8 cellular contexts compared by ENCODE assay signal in genomic region chr11:76493040-76493439, GRCh38.
"Had no signal": no experiment of that assay in that cellular context is flagged by ENCODE, and none has a peak within 500 bp of the region (broad histone marks: within the 10 kb centered on the region; RNA-seq: fewer than 3 reads in every experiment).

No MANE protein-coding gene starts in this region.

- FAIRE-seq: G401.6, GM12878, GM12891, GM12892, GM18507, GM19239 had no signal

- H3K4me3 ChIP-seq: GM12878 had no signal

- DNase-seq: GDM1, GF-D8 had no signal

- ATAC-seq: GM12878 had no signal
